ENCODE assay signal across 1 cellular context in the genomic region with DNA sequence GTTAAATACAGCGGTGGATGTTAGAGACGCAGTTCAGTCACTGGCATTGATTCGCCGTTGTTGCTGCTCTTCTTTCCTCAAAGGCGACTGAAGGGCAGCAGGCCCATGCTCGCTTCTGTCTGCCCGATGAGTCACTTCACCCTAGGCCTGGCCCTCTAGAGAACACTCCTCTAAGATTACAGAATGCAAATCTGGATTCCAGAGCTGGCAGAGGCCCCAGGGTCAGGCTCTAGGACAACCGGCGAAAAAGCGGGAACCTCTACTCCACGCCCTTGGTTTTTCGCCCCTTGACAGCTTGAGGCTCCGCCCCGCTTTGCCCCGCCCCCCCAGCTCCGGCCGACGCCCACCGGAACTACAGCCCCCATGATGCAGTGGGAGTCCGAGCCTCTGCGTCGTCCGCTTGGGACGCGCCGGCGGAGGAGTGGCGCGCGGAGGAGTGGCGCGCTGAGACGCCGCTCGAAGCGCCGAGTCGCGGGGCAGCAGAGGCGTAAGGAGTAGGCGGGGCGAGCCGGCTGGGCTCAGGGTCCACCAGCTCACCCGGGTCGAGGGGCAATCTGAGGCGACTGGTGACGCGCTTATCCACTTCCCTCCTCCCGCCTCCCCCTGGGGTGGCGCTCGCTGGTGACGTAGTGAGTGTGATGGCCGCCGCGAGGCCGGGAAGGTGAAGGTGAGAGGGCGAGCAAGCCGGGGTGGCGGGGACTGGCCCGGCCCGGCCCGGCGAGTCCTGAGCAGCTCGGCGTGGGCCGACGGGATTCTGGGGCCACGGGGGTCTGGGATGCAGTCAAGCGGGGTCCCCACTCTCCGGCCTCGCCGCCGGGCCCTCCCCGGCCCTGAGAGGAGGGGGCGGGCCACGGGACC.
TF ChIP-seq lines count a peak whose summit lies in the region.

A gene (plus strand): TSS at position 627 of the 858 bp plus-strand sequence. CDS start 8,725 bp downstream, outside the sequence.

TF ChIP-seq in HepG2, 621 proteins besides CTCF, POLR2A, EP300 and RAD21 (continued from another document and continues in another):
- TF ChIP-seq, protein P1, sequence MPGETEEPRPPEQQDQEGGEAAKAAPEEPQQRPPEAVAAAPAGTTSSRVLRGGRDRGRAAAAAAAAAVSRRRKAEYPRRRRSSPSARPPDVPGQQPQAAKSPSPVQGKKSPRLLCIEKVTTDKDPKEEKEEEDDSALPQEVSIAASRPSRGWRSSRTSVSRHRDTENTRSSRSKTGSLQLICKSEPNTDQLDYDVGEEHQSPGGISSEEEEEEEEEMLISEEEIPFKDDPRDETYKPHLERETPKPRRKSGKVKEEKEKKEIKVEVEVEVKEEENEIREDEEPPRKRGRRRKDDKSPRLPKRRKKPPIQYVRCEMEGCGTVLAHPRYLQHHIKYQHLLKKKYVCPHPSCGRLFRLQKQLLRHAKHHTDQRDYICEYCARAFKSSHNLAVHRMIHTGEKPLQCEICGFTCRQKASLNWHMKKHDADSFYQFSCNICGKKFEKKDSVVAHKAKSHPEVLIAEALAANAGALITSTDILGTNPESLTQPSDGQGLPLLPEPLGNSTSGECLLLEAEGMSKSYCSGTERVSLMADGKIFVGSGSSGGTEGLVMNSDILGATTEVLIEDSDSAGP (CRISPR knock-in tag; IDR thresholded peaks at IDR 0.05; ENCODE audit: borderline replicate concordance) = peak; percentile 89; the same call in 1 of the 2 replicates
- no peak for TF ChIP-seq ZNF747 (CRISPR knock-in tag; IDR thresholded peaks at IDR 0.05; ENCODE audit: borderline replicate concordance)
- TF ChIP-seq ZNF780A (CRISPR knock-in tag; IDR thresholded peaks at IDR 0.05) = no peak; the same call in 1 of the 2 replicates
- TF ChIP-seq, protein P2, sequence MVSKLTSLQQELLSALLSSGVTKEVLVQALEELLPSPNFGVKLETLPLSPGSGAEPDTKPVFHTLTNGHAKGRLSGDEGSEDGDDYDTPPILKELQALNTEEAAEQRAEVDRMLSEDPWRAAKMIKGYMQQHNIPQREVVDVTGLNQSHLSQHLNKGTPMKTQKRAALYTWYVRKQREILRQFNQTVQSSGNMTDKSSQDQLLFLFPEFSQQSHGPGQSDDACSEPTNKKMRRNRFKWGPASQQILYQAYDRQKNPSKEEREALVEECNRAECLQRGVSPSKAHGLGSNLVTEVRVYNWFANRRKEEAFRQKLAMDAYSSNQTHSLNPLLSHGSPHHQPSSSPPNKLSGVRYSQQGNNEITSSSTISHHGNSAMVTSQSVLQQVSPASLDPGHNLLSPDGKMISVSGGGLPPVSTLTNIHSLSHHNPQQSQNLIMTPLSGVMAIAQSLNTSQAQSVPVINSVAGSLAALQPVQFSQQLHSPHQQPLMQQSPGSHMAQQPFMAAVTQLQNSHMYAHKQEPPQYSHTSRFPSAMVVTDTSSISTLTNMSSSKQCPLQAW (CRISPR knock-in tag; IDR thresholded peaks at IDR 0.05) = peak; percentile 84
- TF ChIP-seq TEAD3 (CRISPR knock-in tag; optimal IDR thresholded peaks at IDR 0.05; ENCODE audit: borderline replicate concordance) = peak; percentile 5
- TF ChIP-seq, protein P3, sequence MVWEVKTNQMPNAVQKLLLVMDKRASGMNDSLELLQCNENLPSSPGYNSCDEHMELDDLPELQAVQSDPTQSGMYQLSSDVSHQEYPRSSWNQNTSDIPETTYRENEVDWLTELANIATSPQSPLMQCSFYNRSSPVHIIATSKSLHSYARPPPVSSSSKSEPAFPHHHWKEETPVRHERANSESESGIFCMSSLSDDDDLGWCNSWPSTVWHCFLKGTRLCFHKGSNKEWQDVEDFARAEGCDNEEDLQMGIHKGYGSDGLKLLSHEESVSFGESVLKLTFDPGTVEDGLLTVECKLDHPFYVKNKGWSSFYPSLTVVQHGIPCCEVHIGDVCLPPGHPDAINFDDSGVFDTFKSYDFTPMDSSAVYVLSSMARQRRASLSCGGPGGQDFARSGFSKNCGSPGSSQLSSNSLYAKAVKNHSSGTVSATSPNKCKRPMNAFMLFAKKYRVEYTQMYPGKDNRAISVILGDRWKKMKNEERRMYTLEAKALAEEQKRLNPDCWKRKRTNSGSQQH (CRISPR knock-in tag; IDR thresholded peaks at IDR 0.05; ENCODE audit: low read depth) = no peak
- TF ChIP-seq ZFYVE20 (CRISPR knock-in tag; IDR thresholded peaks at IDR 0.05; ENCODE audit: borderline replicate concordance, low read depth) = no peak
- peak; percentile 61; the same call in 1 of the 2 replicates for TF ChIP-seq ZNF274 (CRISPR knock-in tag; IDR thresholded peaks at IDR 0.05)
- TF ChIP-seq ZNF207 (IDR thresholded peaks at IDR 0.05; ENCODE audit: borderline replicate concordance) = no peak
- peak; percentile 89 for TF ChIP-seq HNF4A (CRISPR knock-in tag; IDR thresholded peaks at IDR 0.05)
- TF ChIP-seq, protein P4, sequence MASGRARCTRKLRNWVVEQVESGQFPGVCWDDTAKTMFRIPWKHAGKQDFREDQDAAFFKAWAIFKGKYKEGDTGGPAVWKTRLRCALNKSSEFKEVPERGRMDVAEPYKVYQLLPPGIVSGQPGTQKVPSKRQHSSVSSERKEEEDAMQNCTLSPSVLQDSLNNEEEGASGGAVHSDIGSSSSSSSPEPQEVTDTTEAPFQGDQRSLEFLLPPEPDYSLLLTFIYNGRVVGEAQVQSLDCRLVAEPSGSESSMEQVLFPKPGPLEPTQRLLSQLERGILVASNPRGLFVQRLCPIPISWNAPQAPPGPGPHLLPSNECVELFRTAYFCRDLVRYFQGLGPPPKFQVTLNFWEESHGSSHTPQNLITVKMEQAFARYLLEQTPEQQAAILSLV (CRISPR knock-in tag; IDR thresholded peaks at IDR 0.05; ENCODE audit: borderline replicate concordance) = peak; percentile 58; the same call in 1 of the 2 replicates
- no peak for TF ChIP-seq ZNF570 (CRISPR knock-in tag; IDR thresholded peaks at IDR 0.05; ENCODE audit: borderline replicate concordance)
- no peak for TF ChIP-seq ZNF101 (CRISPR knock-in tag; IDR thresholded peaks at IDR 0.05; ENCODE audit: borderline replicate concordance, low read depth)
- TF ChIP-seq, protein P5, sequence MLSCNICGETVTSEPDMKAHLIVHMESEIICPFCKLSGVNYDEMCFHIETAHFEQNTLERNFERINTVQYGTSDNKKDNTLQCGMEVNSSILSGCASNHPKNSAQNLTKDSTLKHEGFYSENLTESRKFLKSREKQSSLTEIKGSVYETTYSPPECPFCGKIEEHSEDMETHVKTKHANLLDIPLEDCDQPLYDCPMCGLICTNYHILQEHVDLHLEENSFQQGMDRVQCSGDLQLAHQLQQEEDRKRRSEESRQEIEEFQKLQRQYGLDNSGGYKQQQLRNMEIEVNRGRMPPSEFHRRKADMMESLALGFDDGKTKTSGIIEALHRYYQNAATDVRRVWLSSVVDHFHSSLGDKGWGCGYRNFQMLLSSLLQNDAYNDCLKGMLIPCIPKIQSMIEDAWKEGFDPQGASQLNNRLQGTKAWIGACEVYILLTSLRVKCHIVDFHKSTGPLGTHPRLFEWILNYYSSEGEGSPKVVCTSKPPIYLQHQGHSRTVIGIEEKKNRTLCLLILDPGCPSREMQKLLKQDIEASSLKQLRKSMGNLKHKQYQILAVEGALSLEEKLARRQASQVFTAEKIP (CRISPR knock-in tag; IDR thresholded peaks at IDR 0.05; ENCODE audit: borderline replicate concordance) = no peak
- peak; percentile 93 for TF ChIP-seq PHF20 (CRISPR knock-in tag; IDR thresholded peaks at IDR 0.05)
- no peak for TF ChIP-seq ZBTB1 (CRISPR knock-in tag; IDR thresholded peaks at IDR 0.05; ENCODE audit: borderline replicate concordance)
- peak; percentile 62; the same call in 1 of the 2 replicates for TF ChIP-seq ZNF547 (CRISPR knock-in tag; IDR thresholded peaks at IDR 0.05)
- TF ChIP-seq, protein P6, sequence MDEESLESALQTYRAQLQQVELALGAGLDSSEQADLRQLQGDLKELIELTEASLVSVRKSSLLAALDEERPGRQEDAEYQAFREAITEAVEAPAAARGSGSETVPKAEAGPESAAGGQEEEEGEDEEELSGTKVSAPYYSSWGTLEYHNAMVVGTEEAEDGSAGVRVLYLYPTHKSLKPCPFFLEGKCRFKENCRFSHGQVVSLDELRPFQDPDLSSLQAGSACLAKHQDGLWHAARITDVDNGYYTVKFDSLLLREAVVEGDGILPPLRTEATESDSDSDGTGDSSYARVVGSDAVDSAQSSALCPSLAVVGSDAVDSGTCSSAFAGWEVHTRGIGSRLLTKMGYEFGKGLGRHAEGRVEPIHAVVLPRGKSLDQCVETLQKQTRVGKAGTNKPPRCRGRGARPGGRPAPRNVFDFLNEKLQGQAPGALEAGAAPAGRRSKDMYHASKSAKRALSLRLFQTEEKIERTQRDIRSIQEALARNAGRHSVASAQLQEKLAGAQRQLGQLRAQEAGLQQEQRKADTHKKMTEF (CRISPR knock-in tag; IDR thresholded peaks at IDR 0.05) = peak; percentile 98
- no peak for TF ChIP-seq FOXM1 (CRISPR knock-in tag; IDR thresholded peaks at IDR 0.05)
- TF ChIP-seq, protein P7, sequence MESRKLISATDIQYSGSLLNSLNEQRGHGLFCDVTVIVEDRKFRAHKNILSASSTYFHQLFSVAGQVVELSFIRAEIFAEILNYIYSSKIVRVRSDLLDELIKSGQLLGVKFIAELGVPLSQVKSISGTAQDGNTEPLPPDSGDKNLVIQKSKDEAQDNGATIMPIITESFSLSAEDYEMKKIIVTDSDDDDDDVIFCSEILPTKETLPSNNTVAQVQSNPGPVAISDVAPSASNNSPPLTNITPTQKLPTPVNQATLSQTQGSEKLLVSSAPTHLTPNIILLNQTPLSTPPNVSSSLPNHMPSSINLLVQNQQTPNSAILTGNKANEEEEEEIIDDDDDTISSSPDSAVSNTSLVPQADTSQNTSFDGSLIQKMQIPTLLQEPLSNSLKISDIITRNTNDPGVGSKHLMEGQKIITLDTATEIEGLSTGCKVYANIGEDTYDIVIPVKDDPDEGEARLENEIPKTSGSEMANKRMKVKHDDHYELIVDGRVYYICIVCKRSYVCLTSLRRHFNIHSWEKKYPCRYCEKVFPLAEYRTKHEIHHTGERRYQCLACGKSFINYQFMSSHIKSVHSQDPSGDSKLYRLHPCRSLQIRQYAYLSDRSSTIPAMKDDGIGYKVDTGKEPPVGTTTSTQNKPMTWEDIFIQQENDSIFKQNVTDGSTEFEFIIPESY (CRISPR knock-in tag; IDR thresholded peaks at IDR 0.05) = peak; percentile 49
- no peak for TF ChIP-seq KLF11 (CRISPR knock-in tag; IDR thresholded peaks at IDR 0.05)
- TF ChIP-seq KMT2A (CRISPR knock-in tag; IDR thresholded peaks at IDR 0.05) = peak; percentile 68; the same call in 1 of the 2 replicates
- 0 out of 2 replicates have a peak, but pooled peaks have one; percentile 57 for TF ChIP-seq ZNF768 (CRISPR knock-in tag; IDR thresholded peaks at IDR 0.05)
- TF ChIP-seq, protein P8, sequence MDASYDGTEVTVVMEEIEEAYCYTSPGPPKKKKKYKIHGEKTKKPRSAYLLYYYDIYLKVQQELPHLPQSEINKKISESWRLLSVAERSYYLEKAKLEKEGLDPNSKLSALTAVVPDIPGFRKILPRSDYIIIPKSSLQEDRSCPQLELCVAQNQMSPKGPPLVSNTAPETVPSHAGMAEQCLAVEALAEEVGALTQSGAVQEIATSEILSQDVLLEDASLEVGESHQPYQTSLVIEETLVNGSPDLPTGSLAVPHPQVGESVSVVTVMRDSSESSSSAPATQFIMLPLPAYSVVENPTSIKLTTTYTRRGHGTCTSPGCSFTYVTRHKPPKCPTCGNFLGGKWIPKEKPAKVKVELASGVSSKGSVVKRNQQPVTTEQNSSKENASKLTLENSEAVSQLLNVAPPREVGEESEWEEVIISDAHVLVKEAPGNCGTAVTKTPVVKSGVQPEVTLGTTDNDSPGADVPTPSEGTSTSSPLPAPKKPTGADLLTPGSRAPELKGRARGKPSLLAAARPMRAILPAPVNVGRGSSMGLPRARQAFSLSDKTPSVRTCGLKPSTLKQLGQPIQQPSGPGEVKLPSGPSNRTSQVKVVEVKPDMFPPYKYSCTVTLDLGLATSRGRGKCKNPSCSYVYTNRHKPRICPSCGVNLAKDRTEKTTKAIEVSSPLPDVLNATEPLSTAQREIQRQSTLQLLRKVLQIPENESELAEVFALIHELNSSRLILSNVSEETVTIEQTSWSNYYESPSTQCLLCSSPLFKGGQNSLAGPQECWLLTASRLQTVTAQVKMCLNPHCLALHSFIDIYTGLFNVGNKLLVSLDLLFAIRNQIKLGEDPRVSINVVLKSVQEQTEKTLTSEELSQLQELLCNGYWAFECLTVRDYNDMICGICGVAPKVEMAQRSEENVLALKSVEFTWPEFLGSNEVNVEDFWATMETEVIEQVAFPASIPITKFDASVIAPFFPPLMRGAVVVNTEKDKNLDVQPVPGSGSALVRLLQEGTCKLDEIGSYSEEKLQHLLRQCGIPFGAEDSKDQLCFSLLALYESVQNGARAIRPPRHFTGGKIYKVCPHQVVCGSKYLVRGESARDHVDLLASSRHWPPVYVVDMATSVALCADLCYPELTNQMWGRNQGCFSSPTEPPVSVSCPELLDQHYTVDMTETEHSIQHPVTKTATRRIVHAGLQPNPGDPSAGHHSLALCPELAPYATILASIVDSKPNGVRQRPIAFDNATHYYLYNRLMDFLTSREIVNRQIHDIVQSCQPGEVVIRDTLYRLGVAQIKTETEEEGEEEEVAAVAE (CRISPR knock-in tag; IDR thresholded peaks at IDR 0.05; ENCODE audit: borderline replicate concordance) = no peak
- TF ChIP-seq ZNF607 (CRISPR knock-in tag; IDR thresholded peaks at IDR 0.05; ENCODE audit: borderline replicate concordance) = peak; percentile 56
- no peak for TF ChIP-seq ZNF329 (CRISPR knock-in tag; IDR thresholded peaks at IDR 0.05; ENCODE audit: low read depth)
- TF ChIP-seq EHMT2 (IDR thresholded peaks at IDR 0.05; ENCODE audit: borderline replicate concordance, low read depth, low read length) = no peak
- 0 out of 2 replicates have a peak, but pooled peaks have one; percentile 47 for TF ChIP-seq ZSCAN31 (CRISPR knock-in tag; IDR thresholded peaks at IDR 0.05; ENCODE audit: low read depth)
- TF ChIP-seq GABPB1 (CRISPR knock-in tag; IDR thresholded peaks at IDR 0.05) = peak; percentile 93
- no peak for TF ChIP-seq NFATC3 (CRISPR knock-in tag; IDR thresholded peaks at IDR 0.05)
- no peak for TF ChIP-seq ZNF839 (CRISPR knock-in tag; IDR thresholded peaks at IDR 0.05; ENCODE audit: borderline replicate concordance)
- 0 out of 2 replicates have a peak, but pooled peaks have one; percentile 6 for TF ChIP-seq ZNF451 (CRISPR knock-in tag; IDR thresholded peaks at IDR 0.05)
- TF ChIP-seq, protein P9, sequence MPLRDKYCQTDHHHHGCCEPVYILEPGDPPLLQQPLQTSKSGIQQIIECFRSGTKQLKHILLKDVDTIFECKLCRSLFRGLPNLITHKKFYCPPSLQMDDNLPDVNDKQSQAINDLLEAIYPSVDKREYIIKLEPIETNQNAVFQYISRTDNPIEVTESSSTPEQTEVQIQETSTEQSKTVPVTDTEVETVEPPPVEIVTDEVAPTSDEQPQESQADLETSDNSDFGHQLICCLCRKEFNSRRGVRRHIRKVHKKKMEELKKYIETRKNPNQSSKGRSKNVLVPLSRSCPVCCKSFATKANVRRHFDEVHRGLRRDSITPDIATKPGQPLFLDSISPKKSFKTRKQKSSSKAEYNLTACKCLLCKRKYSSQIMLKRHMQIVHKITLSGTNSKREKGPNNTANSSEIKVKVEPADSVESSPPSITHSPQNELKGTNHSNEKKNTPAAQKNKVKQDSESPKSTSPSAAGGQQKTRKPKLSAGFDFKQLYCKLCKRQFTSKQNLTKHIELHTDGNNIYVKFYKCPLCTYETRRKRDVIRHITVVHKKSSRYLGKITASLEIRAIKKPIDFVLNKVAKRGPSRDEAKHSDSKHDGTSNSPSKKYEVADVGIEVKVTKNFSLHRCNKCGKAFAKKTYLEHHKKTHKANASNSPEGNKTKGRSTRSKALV (CRISPR knock-in tag; IDR thresholded peaks at IDR 0.05) = 0 out of 2 replicates have a peak, but pooled peaks have one; percentile 64
- TF ChIP-seq ZC3H4 (CRISPR knock-in tag; IDR thresholded peaks at IDR 0.05; ENCODE audit: borderline replicate concordance) = no peak
- peak; percentile 51; the same call in 1 of the 2 replicates for TF ChIP-seq ETV5 (CRISPR knock-in tag; IDR thresholded peaks at IDR 0.05; ENCODE audit: borderline replicate concordance)
- TF ChIP-seq ZNF790 (CRISPR knock-in tag; IDR thresholded peaks at IDR 0.05; ENCODE audit: borderline replicate concordance) = 0 out of 2 replicates have a peak, but pooled peaks have one; percentile 11
- TF ChIP-seq SSRP1 (CRISPR knock-in tag; IDR thresholded peaks at IDR 0.05) = no peak
- no peak for TF ChIP-seq ZNF343 (CRISPR knock-in tag; IDR thresholded peaks at IDR 0.05)
- 0 out of 2 replicates have a peak, but pooled peaks have one; percentile 60 for TF ChIP-seq SNAI1 (CRISPR knock-in tag; IDR thresholded peaks at IDR 0.05; ENCODE audit: borderline replicate concordance)
